1 cellular context compared by ENCODE assay signal in the genomic region with DNA sequence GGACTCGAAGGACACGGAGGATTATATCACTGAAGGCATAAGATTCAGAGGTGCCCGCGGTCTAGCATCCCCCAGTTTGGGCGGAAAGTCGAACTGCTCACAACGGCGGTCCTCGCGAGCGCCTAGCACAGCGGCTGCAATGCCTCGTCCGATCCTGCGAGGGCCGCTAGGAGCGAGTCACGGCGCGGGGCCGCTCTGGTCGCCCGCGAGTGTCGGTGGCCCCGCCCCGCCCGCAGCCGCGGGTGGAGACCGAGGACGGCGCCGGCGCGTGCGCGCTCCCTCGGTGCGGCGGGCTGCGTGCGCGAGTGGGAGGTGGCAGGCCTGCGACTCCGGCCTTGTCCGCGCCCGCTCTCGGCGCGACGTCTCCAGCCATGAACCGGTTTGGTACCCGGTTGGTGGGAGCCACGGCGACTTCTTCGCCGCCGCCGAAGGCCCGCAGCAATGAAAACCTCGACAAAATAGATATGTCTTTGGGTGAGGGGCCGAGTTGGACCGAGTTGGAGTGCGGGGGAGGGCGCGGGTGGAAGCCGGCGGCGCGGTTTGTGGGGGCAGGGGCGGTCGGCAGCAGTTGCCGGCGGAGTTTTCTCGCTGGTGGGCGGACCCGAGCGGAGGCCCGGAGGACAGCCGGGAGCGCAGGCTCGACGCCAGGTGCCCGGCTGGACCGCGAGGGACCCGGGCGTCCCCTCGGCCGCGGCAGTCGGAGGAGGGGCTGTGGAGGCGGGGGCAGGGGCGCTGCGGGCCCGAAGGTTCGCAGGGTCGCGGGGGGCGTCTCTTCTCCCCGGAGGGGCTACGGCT.
TF ChIP-seq lines count a peak whose summit lies in the region.

A gene with protein sequence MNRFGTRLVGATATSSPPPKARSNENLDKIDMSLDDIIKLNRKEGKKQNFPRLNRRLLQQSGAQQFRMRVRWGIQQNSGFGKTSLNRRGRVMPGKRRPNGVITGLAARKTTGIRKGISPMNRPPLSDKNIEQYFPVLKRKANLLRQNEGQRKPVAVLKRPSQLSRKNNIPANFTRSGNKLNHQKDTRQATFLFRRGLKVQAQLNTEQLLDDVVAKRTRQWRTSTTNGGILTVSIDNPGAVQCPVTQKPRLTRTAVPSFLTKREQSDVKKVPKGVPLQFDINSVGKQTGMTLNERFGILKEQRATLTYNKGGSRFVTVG (plus strand): TSS at position 283 of the 795 bp plus-strand sequence. CDS start 89 bp downstream, at position 372.

TF ChIP-seq in HepG2, 621 proteins besides CTCF, POLR2A, EP300 and RAD21 (continued from another document and continues in another):
- TF ChIP-seq, protein P1, sequence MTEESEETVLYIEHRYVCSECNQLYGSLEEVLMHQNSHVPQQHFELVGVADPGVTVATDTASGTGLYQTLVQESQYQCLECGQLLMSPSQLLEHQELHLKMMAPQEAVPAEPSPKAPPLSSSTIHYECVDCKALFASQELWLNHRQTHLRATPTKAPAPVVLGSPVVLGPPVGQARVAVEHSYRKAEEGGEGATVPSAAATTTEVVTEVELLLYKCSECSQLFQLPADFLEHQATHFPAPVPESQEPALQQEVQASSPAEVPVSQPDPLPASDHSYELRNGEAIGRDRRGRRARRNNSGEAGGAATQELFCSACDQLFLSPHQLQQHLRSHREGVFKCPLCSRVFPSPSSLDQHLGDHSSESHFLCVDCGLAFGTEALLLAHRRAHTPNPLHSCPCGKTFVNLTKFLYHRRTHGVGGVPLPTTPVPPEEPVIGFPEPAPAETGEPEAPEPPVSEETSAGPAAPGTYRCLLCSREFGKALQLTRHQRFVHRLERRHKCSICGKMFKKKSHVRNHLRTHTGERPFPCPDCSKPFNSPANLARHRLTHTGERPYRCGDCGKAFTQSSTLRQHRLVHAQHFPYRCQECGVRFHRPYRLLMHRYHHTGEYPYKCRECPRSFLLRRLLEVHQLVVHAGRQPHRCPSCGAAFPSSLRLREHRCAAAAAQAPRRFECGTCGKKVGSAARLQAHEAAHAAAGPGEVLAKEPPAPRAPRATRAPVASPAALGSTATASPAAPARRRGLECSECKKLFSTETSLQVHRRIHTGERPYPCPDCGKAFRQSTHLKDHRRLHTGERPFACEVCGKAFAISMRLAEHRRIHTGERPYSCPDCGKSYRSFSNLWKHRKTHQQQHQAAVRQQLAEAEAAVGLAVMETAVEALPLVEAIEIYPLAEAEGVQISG (CRISPR knock-in tag; IDR thresholded peaks at IDR 0.05): peak; percentile 99
- no peak for TF ChIP-seq ZNF446 (CRISPR knock-in tag; IDR thresholded peaks at IDR 0.05)
- TF ChIP-seq, protein P2, sequence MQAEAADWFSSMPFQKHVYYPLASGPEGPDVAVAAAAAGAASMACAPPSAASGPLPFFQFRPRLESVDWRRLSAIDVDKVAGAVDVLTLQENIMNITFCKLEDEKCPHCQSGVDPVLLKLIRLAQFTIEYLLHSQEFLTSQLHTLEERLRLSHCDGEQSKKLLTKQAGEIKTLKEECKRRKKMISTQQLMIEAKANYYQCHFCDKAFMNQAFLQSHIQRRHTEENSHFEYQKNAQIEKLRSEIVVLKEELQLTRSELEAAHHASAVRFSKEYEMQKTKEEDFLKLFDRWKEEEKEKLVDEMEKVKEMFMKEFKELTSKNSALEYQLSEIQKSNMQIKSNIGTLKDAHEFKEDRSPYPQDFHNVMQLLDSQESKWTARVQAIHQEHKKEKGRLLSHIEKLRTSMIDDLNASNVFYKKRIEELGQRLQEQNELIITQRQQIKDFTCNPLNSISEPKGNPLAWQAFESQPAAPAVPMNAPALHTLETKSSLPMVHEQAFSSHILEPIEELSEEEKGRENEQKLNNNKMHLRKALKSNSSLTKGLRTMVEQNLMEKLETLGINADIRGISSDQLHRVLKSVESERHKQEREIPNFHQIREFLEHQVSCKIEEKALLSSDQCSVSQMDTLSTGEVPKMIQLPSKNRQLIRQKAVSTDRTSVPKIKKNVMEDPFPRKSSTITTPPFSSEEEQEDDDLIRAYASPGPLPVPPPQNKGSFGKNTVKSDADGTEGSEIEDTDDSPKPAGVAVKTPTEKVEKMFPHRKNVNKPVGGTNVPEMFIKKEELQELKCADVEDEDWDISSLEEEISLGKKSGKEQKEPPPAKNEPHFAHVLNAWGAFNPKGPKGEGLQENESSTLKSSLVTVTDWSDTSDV (CRISPR knock-in tag; IDR thresholded peaks at IDR 0.05): peak; percentile 68; the same call in 1 of the 2 replicates
- TF ChIP-seq, protein P3, sequence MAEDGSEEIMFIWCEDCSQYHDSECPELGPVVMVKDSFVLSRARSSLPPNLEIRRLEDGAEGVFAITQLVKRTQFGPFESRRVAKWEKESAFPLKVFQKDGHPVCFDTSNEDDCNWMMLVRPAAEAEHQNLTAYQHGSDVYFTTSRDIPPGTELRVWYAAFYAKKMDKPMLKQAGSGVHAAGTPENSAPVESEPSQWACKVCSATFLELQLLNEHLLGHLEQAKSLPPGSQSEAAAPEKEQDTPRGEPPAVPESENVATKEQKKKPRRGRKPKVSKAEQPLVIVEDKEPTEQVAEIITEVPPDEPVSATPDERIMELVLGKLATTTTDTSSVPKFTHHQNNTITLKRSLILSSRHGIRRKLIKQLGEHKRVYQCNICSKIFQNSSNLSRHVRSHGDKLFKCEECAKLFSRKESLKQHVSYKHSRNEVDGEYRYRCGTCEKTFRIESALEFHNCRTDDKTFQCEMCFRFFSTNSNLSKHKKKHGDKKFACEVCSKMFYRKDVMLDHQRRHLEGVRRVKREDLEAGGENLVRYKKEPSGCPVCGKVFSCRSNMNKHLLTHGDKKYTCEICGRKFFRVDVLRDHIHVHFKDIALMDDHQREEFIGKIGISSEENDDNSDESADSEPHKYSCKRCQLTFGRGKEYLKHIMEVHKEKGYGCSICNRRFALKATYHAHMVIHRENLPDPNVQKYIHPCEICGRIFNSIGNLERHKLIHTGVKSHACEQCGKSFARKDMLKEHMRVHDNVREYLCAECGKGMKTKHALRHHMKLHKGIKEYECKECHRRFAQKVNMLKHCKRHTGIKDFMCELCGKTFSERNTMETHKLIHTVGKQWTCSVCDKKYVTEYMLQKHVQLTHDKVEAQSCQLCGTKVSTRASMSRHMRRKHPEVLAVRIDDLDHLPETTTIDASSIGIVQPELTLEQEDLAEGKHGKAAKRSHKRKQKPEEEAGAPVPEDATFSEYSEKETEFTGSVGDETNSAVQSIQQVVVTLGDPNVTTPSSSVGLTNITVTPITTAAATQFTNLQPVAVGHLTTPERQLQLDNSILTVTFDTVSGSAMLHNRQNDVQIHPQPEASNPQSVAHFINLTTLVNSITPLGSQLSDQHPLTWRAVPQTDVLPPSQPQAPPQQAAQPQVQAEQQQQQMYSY (CRISPR knock-in tag; IDR thresholded peaks at IDR 0.05): 0 out of 2 replicates have a peak, but pooled peaks have one; percentile 14
- TF ChIP-seq, protein P4, sequence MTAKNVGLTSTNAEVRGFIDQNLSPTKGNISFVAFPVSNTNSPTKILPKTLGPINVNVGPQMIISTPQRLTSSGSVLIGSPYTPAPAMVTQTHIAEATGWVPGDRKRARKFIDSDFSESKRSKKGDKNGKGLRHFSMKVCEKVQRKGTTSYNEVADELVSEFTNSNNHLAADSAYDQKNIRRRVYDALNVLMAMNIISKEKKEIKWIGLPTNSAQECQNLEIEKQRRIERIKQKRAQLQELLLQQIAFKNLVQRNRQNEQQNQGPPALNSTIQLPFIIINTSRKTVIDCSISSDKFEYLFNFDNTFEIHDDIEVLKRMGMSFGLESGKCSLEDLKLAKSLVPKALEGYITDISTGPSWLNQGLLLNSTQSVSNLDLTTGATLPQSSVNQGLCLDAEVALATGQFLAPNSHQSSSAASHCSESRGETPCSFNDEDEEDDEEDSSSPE (CRISPR knock-in tag; IDR thresholded peaks at IDR 0.05): peak; percentile 31; the same call in 1 of the 2 replicates
- TF ChIP-seq SKI (IDR thresholded peaks at IDR 0.05; ENCODE audit: partially characterized antibody): peak; percentile 65
- TF ChIP-seq MIER2 (CRISPR knock-in tag; IDR thresholded peaks at IDR 0.05): no peak
- TF ChIP-seq SALL2 (CRISPR knock-in tag; IDR thresholded peaks at IDR 0.05): peak; percentile 84
- TF ChIP-seq, protein P5, sequence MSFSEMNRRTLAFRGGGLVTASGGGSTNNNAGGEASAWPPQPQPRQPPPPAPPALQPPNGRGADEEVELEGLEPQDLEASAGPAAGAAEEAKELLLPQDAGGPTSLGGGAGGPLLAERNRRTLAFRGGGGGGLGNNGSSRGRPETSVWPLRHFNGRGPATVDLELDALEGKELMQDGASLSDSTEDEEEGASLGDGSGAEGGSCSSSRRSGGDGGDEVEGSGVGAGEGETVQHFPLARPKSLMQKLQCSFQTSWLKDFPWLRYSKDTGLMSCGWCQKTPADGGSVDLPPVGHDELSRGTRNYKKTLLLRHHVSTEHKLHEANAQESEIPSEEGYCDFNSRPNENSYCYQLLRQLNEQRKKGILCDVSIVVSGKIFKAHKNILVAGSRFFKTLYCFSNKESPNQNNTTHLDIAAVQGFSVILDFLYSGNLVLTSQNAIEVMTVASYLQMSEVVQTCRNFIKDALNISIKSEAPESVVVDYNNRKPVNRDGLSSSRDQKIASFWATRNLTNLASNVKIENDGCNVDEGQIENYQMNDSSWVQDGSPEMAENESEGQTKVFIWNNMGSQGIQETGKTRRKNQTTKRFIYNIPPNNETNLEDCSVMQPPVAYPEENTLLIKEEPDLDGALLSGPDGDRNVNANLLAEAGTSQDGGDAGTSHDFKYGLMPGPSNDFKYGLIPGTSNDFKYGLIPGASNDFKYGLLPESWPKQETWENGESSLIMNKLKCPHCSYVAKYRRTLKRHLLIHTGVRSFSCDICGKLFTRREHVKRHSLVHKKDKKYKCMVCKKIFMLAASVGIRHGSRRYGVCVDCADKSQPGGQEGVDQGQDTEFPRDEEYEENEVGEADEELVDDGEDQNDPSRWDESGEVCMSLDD (CRISPR knock-in tag; IDR thresholded peaks at IDR 0.05; ENCODE audit: borderline replicate concordance): no peak
- TF ChIP-seq ZNF777 (CRISPR knock-in tag; IDR thresholded peaks at IDR 0.05): peak; percentile 82; the same call in 1 of the 2 replicates
- TF ChIP-seq ZNF615 (CRISPR knock-in tag; IDR thresholded peaks at IDR 0.05; ENCODE audit: borderline replicate concordance): no peak
- TF ChIP-seq MYNN (CRISPR knock-in tag; IDR thresholded peaks at IDR 0.05; ENCODE audit: low read depth): no peak
- no peak for TF ChIP-seq KLF12 (CRISPR knock-in tag; IDR thresholded peaks at IDR 0.05; ENCODE audit: borderline replicate concordance)
- TF ChIP-seq SP2 (CRISPR knock-in tag; IDR thresholded peaks at IDR 0.05): no peak
- peak; percentile 60; the same call in 1 of the 2 replicates for TF ChIP-seq ZSCAN29 (CRISPR knock-in tag; conservative IDR thresholded peaks at IDR 0.05)
- peak; percentile 78 for TF ChIP-seq THAP11 (CRISPR knock-in tag; IDR thresholded peaks at IDR 0.05)
- no peak for TF ChIP-seq SMARCC2 (IDR thresholded peaks at IDR 0.05)
- TF ChIP-seq, protein P6, sequence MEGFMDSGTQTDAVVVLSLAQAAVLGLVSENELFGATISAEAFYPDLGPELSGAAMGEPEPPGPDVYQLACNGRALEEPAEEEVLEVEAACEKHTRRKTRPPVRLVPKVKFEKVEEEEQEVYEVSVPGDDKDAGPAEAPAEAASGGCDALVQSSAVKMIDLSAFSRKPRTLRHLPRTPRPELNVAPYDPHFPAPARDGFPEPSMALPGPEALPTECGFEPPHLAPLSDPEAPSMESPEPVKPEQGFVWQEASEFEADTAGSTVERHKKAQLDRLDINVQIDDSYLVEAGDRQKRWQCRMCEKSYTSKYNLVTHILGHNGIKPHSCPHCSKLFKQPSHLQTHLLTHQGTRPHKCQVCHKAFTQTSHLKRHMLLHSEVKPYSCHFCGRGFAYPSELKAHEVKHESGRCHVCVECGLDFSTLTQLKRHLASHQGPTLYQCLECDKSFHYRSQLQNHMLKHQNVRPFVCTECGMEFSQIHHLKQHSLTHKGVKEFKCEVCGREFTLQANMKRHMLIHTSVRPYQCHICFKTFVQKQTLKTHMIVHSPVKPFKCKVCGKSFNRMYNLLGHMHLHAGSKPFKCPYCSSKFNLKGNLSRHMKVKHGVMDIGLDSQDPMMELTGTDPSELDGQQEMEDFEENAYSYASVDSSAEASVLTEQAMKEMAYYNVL (CRISPR knock-in tag; IDR thresholded peaks at IDR 0.05; ENCODE audit: borderline replicate concordance): peak; percentile 47; the same call in 1 of the 2 replicates
- no peak for TF ChIP-seq HOXA9 (CRISPR knock-in tag; IDR thresholded peaks at IDR 0.05; ENCODE audit: borderline replicate concordance)
- TF ChIP-seq, protein P7, sequence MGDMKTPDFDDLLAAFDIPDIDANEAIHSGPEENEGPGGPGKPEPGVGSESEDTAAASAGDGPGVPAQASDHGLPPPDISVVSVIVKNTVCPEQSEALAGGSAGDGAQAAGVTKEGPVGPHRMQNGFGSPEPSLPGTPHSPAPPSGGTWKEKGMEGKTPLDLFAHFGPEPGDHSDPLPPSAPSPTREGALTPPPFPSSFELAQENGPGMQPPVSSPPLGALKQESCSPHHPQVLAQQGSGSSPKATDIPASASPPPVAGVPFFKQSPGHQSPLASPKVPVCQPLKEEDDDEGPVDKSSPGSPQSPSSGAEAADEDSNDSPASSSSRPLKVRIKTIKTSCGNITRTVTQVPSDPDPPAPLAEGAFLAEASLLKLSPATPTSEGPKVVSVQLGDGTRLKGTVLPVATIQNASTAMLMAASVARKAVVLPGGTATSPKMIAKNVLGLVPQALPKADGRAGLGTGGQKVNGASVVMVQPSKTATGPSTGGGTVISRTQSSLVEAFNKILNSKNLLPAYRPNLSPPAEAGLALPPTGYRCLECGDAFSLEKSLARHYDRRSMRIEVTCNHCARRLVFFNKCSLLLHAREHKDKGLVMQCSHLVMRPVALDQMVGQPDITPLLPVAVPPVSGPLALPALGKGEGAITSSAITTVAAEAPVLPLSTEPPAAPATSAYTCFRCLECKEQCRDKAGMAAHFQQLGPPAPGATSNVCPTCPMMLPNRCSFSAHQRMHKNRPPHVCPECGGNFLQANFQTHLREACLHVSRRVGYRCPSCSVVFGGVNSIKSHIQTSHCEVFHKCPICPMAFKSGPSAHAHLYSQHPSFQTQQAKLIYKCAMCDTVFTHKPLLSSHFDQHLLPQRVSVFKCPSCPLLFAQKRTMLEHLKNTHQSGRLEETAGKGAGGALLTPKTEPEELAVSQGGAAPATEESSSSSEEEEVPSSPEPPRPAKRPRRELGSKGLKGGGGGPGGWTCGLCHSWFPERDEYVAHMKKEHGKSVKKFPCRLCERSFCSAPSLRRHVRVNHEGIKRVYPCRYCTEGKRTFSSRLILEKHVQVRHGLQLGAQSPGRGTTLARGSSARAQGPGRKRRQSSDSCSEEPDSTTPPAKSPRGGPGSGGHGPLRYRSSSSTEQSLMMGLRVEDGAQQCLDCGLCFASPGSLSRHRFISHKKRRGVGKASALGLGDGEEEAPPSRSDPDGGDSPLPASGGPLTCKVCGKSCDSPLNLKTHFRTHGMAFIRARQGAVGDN (CRISPR knock-in tag; IDR thresholded peaks at IDR 0.05): peak; percentile 96
- TF ChIP-seq, protein P8, sequence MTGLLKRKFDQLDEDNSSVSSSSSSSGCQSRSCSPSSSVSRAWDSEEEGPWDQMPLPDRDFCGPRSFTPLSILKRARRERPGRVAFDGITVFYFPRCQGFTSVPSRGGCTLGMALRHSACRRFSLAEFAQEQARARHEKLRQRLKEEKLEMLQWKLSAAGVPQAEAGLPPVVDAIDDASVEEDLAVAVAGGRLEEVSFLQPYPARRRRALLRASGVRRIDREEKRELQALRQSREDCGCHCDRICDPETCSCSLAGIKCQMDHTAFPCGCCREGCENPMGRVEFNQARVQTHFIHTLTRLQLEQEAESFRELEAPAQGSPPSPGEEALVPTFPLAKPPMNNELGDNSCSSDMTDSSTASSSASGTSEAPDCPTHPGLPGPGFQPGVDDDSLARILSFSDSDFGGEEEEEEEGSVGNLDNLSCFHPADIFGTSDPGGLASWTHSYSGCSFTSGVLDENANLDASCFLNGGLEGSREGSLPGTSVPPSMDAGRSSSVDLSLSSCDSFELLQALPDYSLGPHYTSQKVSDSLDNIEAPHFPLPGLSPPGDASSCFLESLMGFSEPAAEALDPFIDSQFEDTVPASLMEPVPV (CRISPR knock-in tag; IDR thresholded peaks at IDR 0.05): peak; percentile 35; the same call in 1 of the 2 replicates
- TF ChIP-seq ZNF124 (CRISPR knock-in tag; IDR thresholded peaks at IDR 0.05): no peak
- TF ChIP-seq ZMYM4 (CRISPR knock-in tag; IDR thresholded peaks at IDR 0.05): peak; percentile 90
- peak; percentile 73; the same call in 1 of the 2 replicates for TF ChIP-seq ZNF749 (CRISPR knock-in tag; IDR thresholded peaks at IDR 0.05; ENCODE audit: borderline replicate concordance)
- no peak for TF ChIP-seq ZNF850 (CRISPR knock-in tag; conservative IDR thresholded peaks at IDR 0.05)
- peak; percentile 79; the same call in 1 of the 2 replicates for TF ChIP-seq IRX3 (CRISPR knock-in tag; IDR thresholded peaks at IDR 0.05; ENCODE audit: borderline replicate concordance, low read depth)
